ENCODE assay signal across 2 cellular contexts in genomic region chr16:65817799-65818198, GRCh38.
TF ChIP-seq lines count a peak whose summit lies in the region.

No MANE protein-coding gene starts in this region.

TF ChIP-seq in HepG2, 621 proteins besides CTCF, POLR2A, EP300 and RAD21:
- TF ChIP-seq MAFF (IDR thresholded peaks at IDR 0.05; ENCODE audit: low read depth, low read length) (peak; percentile 33; the same call in 1 of the 2 replicates), MLLT10 (CRISPR knock-in tag; IDR thresholded peaks at IDR 0.05) (no peak), MAFK (conservative IDR thresholded peaks at IDR 0.05 in 1 of 2, IDR thresholded peaks at IDR 0.05 in 1 of 2; ENCODE audit: low read length in 2 of 2) (peak; percentile 38 to 68; a peak in 2 of 4 replicates), GATAD1 (CRISPR knock-in tag; IDR thresholded peaks at IDR 0.05) (no peak), POGK (CRISPR knock-in tag; conservative IDR thresholded peaks at IDR 0.05) (no peak)

TF ChIP-seq in H1, 55 proteins besides CTCF, POLR2A, EP300 and RAD21:
- TF ChIP-seq CHD2 (IDR thresholded peaks at IDR 0.05; ENCODE audit: low read length) (no peak), SIRT6 (IDR thresholded peaks at IDR 0.05; ENCODE audit: low read length) (no peak), CREB1 (IDR thresholded peaks at IDR 0.05) (no peak), GABPA (IDR thresholded peaks at IDR 0.05; ENCODE audit: borderline replicate concordance, insufficient read depth, low read length) (no peak), FOSL1 (IDR thresholded peaks at IDR 0.05; ENCODE audit: insufficient read depth, low read depth, low read length) (no peak), KDM4A (IDR thresholded peaks at IDR 0.05; ENCODE audit: low read depth, low read length, severe bottlenecking) (no peak), CEBPB (IDR thresholded peaks at IDR 0.05; ENCODE audit: low read depth, low read length) (no peak), CHD1 (IDR thresholded peaks at IDR 0.05; ENCODE audit: low read depth, low read length) (no peak), SP2 (IDR thresholded peaks at IDR 0.05; ENCODE audit: low read length) (no peak), CBX5 (IDR thresholded peaks at IDR 0.05; ENCODE audit: low read depth, low read length) (no peak)
